19 cellular contexts compared by ENCODE assay signal in the genomic region with DNA sequence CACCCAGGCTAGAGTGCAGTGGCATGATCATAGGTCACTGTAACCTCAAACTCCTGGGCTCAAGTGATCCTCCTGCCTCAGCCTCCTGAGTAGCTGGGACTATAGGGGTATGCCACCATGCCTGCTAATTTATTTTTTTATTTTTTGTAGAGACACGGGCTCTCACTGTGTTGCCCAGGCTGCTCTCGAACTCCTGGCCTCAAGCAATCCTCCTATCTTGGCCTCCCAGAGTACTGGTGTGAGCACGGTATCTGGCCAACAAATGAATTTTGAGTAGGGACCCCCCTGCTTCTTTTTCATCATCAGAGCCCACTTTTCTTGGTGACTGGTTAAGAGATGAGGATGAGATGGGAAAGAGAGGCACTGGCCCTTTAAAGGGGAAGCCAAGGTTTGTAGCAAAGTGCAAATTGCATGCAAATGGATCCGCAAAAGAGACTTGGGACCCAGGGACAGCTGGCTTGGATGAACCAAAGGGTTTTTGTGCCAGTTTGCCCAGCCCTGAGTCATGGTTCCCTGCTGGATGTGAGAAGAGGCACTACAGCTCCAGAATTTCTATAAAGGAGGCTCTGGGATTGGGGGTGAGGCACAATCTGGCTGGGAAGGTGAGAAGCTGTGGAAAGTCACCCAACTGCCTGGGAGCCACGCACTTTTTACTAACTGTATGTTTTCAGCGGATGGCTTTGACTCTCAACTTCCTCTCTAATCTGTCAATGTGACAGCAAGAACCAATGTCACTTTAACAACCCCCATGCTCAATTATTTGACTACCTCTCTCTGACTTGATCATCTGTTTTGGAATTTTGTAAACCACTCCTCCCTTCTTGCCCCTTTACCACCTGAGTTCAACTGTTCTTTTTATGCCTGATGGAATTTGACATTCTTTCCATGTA. TPM values are rescaled to one million over a fixed set of nuclear protein-coding genes. Genes with fewer than 3 reads are reported as not detected.
DNase-seq lines count a peak whose midpoint lies in the region; ATAC-seq and TF ChIP-seq lines count a peak whose summit lies in the region.
"Had no signal": no experiment of that assay in that cellular context is flagged by ENCODE, and none has a peak within 500 bp of the region (broad histone marks: within the 10 kb centered on the region; RNA-seq: fewer than 3 reads in every experiment).

No MANE protein-coding gene starts in this region.

- no peak overlapping the region for H3K27ac Mint-ChIP-seq in chondrocyte (ENCODE audit: unreplicated experiment)
- H3K27ac Mint-ChIP-seq: activated T-helper 17 cell treated with anti-CD3 and anti-CD28 coated beads, Interleukin-2, amount 50 U/mL, for 72 hours; H9 had no signal

- no peak overlapping the region for H3K4me3 Mint-ChIP-seq in chondrocyte (ENCODE audit: unreplicated experiment)
- H3K4me3 Mint-ChIP-seq: activated T-helper 17 cell treated with anti-CD3 and anti-CD28 coated beads, Interleukin-2, amount 50 U/mL, for 72 hours; H9 had no signal

- peaks cover 21% of the 10 kb centered on the region for H3K4me1 Mint-ChIP-seq in chondrocyte (ENCODE audit: low read depth)

- peaks cover 3% of the 10 kb centered on the region for H3K9me3 Mint-ChIP-seq in chondrocyte (ENCODE audit: low read depth)
- H3K9me3 Mint-ChIP-seq: activated T-helper 17 cell treated with anti-CD3 and anti-CD28 coated beads, Interleukin-2, amount 50 U/mL, for 72 hours had no signal

- H3K36me3 ChIP-seq in colonic mucosa: no peaks in the 10 kb centered on the region
- H3K36me3 ChIP-seq in sigmoid colon: no peaks in the 10 kb centered on the region
- H3K36me3 ChIP-seq: heart right ventricle had no signal

- intact Hi-C loops in colonic mucosa (cut with DNase I): loop anchor here (5.0 to 10.0 kb wide), 2 partner anchors 62 to 189 kb away; partner anchors contain the start of gene PANK2
- intact Hi-C loops in sigmoid colon (cut with DNase I): no loop called here

- H3K9ac ChIP-seq in colonic mucosa (ENCODE audit: low read depth in 2 of 2, low read length in 2 of 2): no peak overlapping the region
- H3K9ac ChIP-seq: parathyroid adenoma had no signal

- H3K36me3 Mint-ChIP-seq in chondrocyte (ENCODE audit: low read depth): no peaks in the 10 kb centered on the region

- H3K27me3 ChIP-seq in HL-60 (ENCODE audit: insufficient read depth, poor library complexity, severe bottlenecking): no peaks in the 10 kb centered on the region
- H3K27me3 ChIP-seq in colonic mucosa: no peaks in the 10 kb centered on the region
- no peaks in the 10 kb centered on the region for H3K27me3 ChIP-seq in sigmoid colon
- H3K27me3 ChIP-seq: heart right ventricle had no signal

- no peak for ATAC-seq in HG03354 (IDR thresholded peaks at IDR 0.05; ENCODE audit: poor library complexity, severe bottlenecking, unreplicated experiment)
- ATAC-seq: activated T-helper 17 cell treated with anti-CD3 and anti-CD28 coated beads, Interleukin-2, amount 50 U/mL, for 72 hours; esophagus mucosa; heart right ventricle; mucosa of descending colon had no signal

- TF ChIP-seq EP300 in sigmoid colon (IDR thresholded peaks at IDR 0.05): no peak

- peaks cover 2% of the 10 kb centered on the region for H3K27me3 Mint-ChIP-seq in chondrocyte (ENCODE audit: low read depth)
- H3K27me3 Mint-ChIP-seq: activated T-helper 17 cell treated with anti-CD3 and anti-CD28 coated beads, Interleukin-2, amount 50 U/mL, for 72 hours had no signal

- no peak overlapping the region for H3K4me3 ChIP-seq in HL-60 (replicated peaks; ENCODE audit: insufficient read depth, low read length)
- H3K4me3 ChIP-seq in colonic mucosa: no peak overlapping the region
- H3K4me3 ChIP-seq in sigmoid colon: no peak overlapping the region
- H3K4me3 ChIP-seq: heart right ventricle, mucosa of descending colon had no signal

- peak in 1 of 2 experiments; percentile 59 for DNase-seq in HL-60 (ENCODE audit: low read depth in 1 of 2, low spot score in 1 of 2)
- peak; percentile 80 for DNase-seq in NCI-H446 treated with DMSO at 0.1 percent for 48 hours (lab: John Stamatoyannopoulos, UW)
- peak; percentile 7 for DNase-seq in colonic mucosa
- DNase-seq in sigmoid colon: peak; percentile 12
- no peak for DNase-seq in activated effector memory CD4-positive, alpha-beta T cell treated with Interleukin-2 at 50 U/mL for 16 hours
- no peak for DNase-seq in RKO (ENCODE audit: low spot score)
- no peak for DNase-seq in chondrocyte (ENCODE audit: low spot score)
- DNase-seq: DND-41, H9, heart right ventricle, kidney glomerular epithelial cell, mucosa of descending colon, NCI-H2081, SHP77 treated with DMSO at 0.1 percent for 48 hours, T1000 had no signal

- H3K4me1 ChIP-seq in colonic mucosa (no peaks in the 10 kb centered on the region), sigmoid colon (peaks cover 0 to 13% (median 7%) of the 10 kb centered on the region in 4 donors)
- H3K4me1 ChIP-seq: parathyroid adenoma had no signal

- 74 to 76% methylated on average over 6 of the region's 6 CpGs for WGBS in sigmoid colon, 2 donors

- no peak for TF ChIP-seq CTCF in HL-60 (IDR thresholded peaks at IDR 0.05; ENCODE audit: insufficient read depth, low read length)
- no peak for TF ChIP-seq CTCF in colonic mucosa (IDR thresholded peaks at IDR 0.05)
- TF ChIP-seq CTCF in sigmoid colon (IDR thresholded peaks at IDR 0.05): no peak
- no peak for TF ChIP-seq CTCF in chondrocyte (IDR thresholded peaks at IDR 0.05)

- H3K27ac ChIP-seq in HL-60 (replicated peaks): peak overlapping the region; percentile 79
- no peak overlapping the region for H3K27ac ChIP-seq in colonic mucosa
- H3K27ac ChIP-seq in sigmoid colon: no peak overlapping the region
- H3K27ac ChIP-seq: parathyroid adenoma had no signal

- no peaks in the 10 kb centered on the region for H3K9me3 ChIP-seq in colonic mucosa
- H3K9me3 ChIP-seq in sigmoid colon: no peaks in the 10 kb centered on the region
- H3K9me3 ChIP-seq: mucosa of descending colon had no signal

- TF ChIP-seq POLR2A in sigmoid colon (IDR thresholded peaks at IDR 0.05): no peak

RNA-seq across cellular contexts. Expression of gene RNF24, which starts 58.7 kb away (rescaled TPM):
- total RNA-seq in colonic mucosa (10 to 100 TPM in 1 of 2 donors, 1 to 10 TPM in 1; 4.2 to 13.4 TPM), sigmoid colon (10 to 100 TPM in 2 of 4 donors, 1 to 10 TPM in 2; 5.6 to 11.0 (median 9.9) TPM), chondrocyte (13.3 to 22.4 TPM (median 18.9 TPM) in 3 replicates)
- polyA plus RNA-seq in sigmoid colon: 1 to 10 TPM in 2 of 3 donors, under 1 TPM in 1; 0.60 to 4.6 (median 1.4) TPM

Comparison
In these comparisons a context has a peak if more than half of its experiments do, and no peak if none do; other contexts are left out.
1. DNase-seq: peak in NCI-H446 treated with DMSO at 0.1 percent for 48 hours (single experiment), colonic mucosa (single experiment) and sigmoid colon (single experiment); none in activated effector memory CD4-positive, alpha-beta T cell treated with Interleukin-2 at 50 U/mL for 16 hours (single experiment), RKO (single experiment) and chondrocyte (single experiment).